ENCODE assay signal across 9 cellular contexts in the genomic region with DNA sequence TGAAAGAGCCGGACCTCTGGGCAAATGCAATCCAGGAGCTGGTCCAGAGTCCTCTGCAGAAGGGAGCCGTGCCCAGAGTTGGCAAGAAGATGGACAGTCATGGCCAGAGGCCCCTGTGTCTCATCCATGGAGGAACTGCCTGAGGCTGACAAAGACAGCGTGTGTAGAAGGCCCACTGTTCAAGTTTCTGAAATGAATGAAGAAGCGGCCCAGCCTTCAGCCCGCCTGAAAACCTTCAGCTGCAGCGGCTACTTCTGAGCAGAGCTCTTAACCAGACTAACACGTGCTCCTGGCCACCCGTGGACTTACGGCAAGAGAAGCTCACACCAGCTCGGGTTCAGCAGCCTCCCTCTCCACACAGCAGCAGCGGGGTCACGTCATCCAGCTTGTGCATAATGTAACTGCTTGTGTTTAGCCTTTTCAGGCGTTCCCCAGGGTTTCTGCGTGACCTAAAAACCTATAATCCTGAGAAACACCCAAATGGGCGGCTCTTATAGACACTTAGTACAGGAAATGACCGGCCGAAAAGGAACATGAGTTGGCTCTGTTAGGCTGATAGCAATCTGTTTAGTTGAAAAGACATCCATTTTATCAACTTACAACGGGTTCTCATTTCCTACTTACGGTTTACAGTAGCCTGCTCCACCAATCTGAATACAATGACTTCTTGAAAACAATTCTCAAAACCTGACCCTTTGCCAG. TPM values are rescaled to one million over a fixed set of nuclear protein-coding genes. Genes with fewer than 3 reads are reported as not detected.
DNase-seq lines count a peak whose midpoint lies in the region; ATAC-seq and TF ChIP-seq lines count a peak whose summit lies in the region.
"Had no signal": no experiment of that assay in that cellular context is flagged by ENCODE, and none has a peak within 500 bp of the region (broad histone marks: within the 10 kb centered on the region; RNA-seq: fewer than 3 reads in every experiment).

A gene with protein sequence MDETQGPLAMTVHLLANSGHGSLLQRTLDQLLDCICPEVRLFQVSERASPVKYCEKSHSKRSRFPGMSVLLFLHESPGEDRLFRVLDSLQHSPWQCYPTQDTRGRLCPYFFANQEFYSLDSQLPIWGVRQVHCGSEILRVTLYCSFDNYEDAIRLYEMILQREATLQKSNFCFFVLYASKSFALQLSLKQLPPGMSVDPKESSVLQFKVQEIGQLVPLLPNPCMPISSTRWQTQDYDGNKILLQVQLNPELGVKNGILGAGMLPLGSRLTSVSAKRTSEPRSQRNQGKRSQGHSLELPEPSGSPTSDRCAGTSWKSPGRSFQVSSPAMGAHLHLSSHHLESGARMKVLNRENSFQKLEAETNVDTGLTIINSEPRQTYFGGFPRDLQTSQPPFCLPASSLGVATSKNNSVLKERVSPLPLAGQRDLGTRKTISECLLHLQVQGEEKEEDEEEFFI (minus strand): TSS at position 467 of the 702 bp plus-strand sequence. CDS start 339 bp downstream, at position 128.

- no peak within 1 kb of the TSS for H2AFZ ChIP-seq in H9 (ENCODE audit: low read length)

- H3K27me3 ChIP-seq in H9 (ENCODE audit: insufficient read depth, low read length), result no peaks in the 10 kb centered on the region

- DNase-seq in DMS79 treated with DMSO at 0.1 percent for 48 hours (lab: John Stamatoyannopoulos, UW), result peak; percentile 4
- no peak for DNase-seq in DMS79 (lab: John Stamatoyannopoulos, UW)
- peak; percentile 9 for DNase-seq in T-helper 22 cell (ENCODE audit: low read depth)
- DNase-seq in dermis blood vessel endothelial cell, result peak; percentile 99
- DNase-seq in mesothelial cell of epicardium (ENCODE audit: low spot score in 2 of 2, unreplicated experiment in 2 of 2), result no peak
- DNase-seq in stimulated activated naive CD8-positive, alpha-beta T cell treated with anti-CD3 and anti-CD28 coated beads, Interleukin-15, Interleukin-2, amounts not matched to agents 100 U/mL and 50 U/mL, for 24 hours, result peak; percentile 39
- no peak for DNase-seq in H9

- H3K27ac Mint-ChIP-seq in mesothelial cell of epicardium (peak within 1 kb of the TSS; percentile 73), H9 (peak within 1 kb of the TSS in 1 of 3 experiments; percentile 48; a peak in 1 of 7 replicates)

- H3K4me3 Mint-ChIP-seq in mesothelial cell of epicardium, result no peak within 1 kb of the TSS
- no peak within 1 kb of the TSS for H3K4me3 Mint-ChIP-seq in H9

- H3K4me1 ChIP-seq in H9 (ENCODE audit: insufficient read depth, low read length), result no peaks in the 10 kb centered on the region; the same call in 1 of the 2 replicates

- H3K23ac ChIP-seq in H9 (ENCODE audit: insufficient read length, low read depth, low read length), result no peak within 1 kb of the TSS

- H3T11ph ChIP-seq in H9 (ENCODE audit: low read length), result no peak within 1 kb of the TSS

- H3K56ac ChIP-seq in H9 (ENCODE audit: insufficient read length, low read depth, low read length), result no peak within 1 kb of the TSS

- no peaks in the 10 kb centered on the region for H3K9me3 ChIP-seq in H9 (ENCODE audit: control insufficient read depth, low read depth, low read length)

- no peak within 1 kb of the TSS for H2AK5ac ChIP-seq in H9 (ENCODE audit: insufficient read length, low read length)

- H3K4me1 Mint-ChIP-seq in mesothelial cell of epicardium, result peaks cover 3% of the 10 kb centered on the region
- H3K4me1 Mint-ChIP-seq in H9, result peaks cover 5 to 6% of the 10 kb centered on the region in 2 experiments; a peak in 3 of 4 replicates

- H3K23me2 ChIP-seq in H9 (ENCODE audit: insufficient read length, low read depth, low read length, poor library complexity, severe bottlenecking), result no peaks in the 10 kb centered on the region

- no peak within 1 kb of the TSS for H2BK5ac ChIP-seq in H9 (ENCODE audit: insufficient read length, low read length)

- no peak within 1 kb of the TSS for H4K8ac ChIP-seq in H9 (replicated peaks; ENCODE audit: insufficient read length, low read depth, low read length)

- H2BK12ac ChIP-seq in H9 (ENCODE audit: insufficient read length, low read depth, low read length), result no peak within 1 kb of the TSS

- no peak within 1 kb of the TSS for H2BK120ac ChIP-seq in H9 (ENCODE audit: low read depth, low read length, poor library complexity, severe bottlenecking)

- no peak within 1 kb of the TSS for H3K18ac ChIP-seq in H9 (ENCODE audit: insufficient read length, low read depth, low read length)

- no peaks in the 10 kb centered on the region for H3K36me3 Mint-ChIP-seq in mesothelial cell of epicardium
- H3K36me3 Mint-ChIP-seq in H9 (ENCODE audit: insufficient read depth in 1 of 3, low read depth in 3 of 3), result peaks cover 0 to 15% (median 13%) of the 10 kb centered on the region in 3 experiments; a peak in 5 of 7 replicates

- H4K5ac ChIP-seq in H9 (ENCODE audit: insufficient read length, low read depth, low read length), result no peak within 1 kb of the TSS

- no CpG with 5 or more reads among the region's 19 CpGs for WGBS in H9 (ENCODE audit: extremely low coverage, insufficient read length, low lambda C conversion rate)

- no peak within 1 kb of the TSS for H3K14ac ChIP-seq in H9 (ENCODE audit: insufficient read depth, low read length)

- H3K9ac ChIP-seq in H9 (ENCODE audit: extremely low read depth, insufficient read length, low read length), result no peak within 1 kb of the TSS

- no peaks in the 10 kb centered on the region for H3K79me1 ChIP-seq in H9 (ENCODE audit: insufficient read depth, low read depth, low read length, poor library complexity, severe bottlenecking)

- no peak within 1 kb of the TSS for H3K27ac ChIP-seq in H9 (ENCODE audit: insufficient read length, low read depth, low read length)

- no peak within 1 kb of the TSS for H4K91ac ChIP-seq in H9 (ENCODE audit: insufficient read length, low read depth, low read length)

- TF ChIP-seq CTCF in mesothelial cell of epicardium (IDR thresholded peaks at IDR 0.05; ENCODE audit: unreplicated experiment) (no peak), H9 (conservative IDR thresholded peaks at IDR 0.05) (no peak)

- H2BK20ac ChIP-seq in H9 (ENCODE audit: low read depth, low read length, poor library complexity, severe bottlenecking), result no peak within 1 kb of the TSS

- no peaks in the 10 kb centered on the region for H4K20me1 ChIP-seq in H9 (ENCODE audit: control insufficient read depth, insufficient read depth, insufficient read length)

- peak; percentile 80 for ATAC-seq in stimulated activated naive CD8-positive, alpha-beta T cell treated with anti-CD3 and anti-CD28 coated beads, Interleukin-15, Interleukin-2, amounts not matched to agents 100 U/mL and 50 U/mL, for 24 hours
- ATAC-seq in HG02588 (IDR thresholded peaks at IDR 0.05; ENCODE audit: unreplicated experiment), result no peak

- no peaks in the 10 kb centered on the region for H3K27me3 Mint-ChIP-seq in mesothelial cell of epicardium (ENCODE audit: low read depth)
- H3K27me3 Mint-ChIP-seq in H9 (ENCODE audit: low read depth), result no peaks in the 10 kb centered on the region

- no peak within 1 kb of the TSS for H3K4ac ChIP-seq in H9 (ENCODE audit: low read depth, low read length)

- no peaks in the 10 kb centered on the region for H3K79me2 ChIP-seq in H9 (ENCODE audit: insufficient read depth, low read length)

- no peak within 1 kb of the TSS for H2BK15ac ChIP-seq in H9 (ENCODE audit: low read depth, low read length)

- H3K9me3 Mint-ChIP-seq in mesothelial cell of epicardium, result peaks cover 13% of the 10 kb centered on the region
- H3K9me3 Mint-ChIP-seq in H9, result peaks cover 9 to 12% of the 10 kb centered on the region in 2 experiments

- H3K4me2 ChIP-seq in H9 (ENCODE audit: insufficient read depth, insufficient read length, low read length), result no peak within 1 kb of the TSS

RNA-seq across cellular contexts. Expression of the gene that starts here (rescaled TPM):
- total RNA-seq in dermis blood vessel endothelial cell (139 and 228 TPM in 2 replicates), mesothelial cell of epicardium (0.09 TPM in 1 of 3 replicates, not detected in the others), H9 (2021) (0.83 and 0.94 TPM in 2 replicates)
- total RNA-seq: SK-MEL-5 had no signal

Comparison
In these comparisons a context has a peak if more than half of its experiments do, and no peak if none do; other contexts are left out.
1. RNA of the gene that starts here (total RNA-seq): 139 to 228 TPM in dermis blood vessel endothelial cell; 0.83 to 0.94 TPM in H9 and 0.09 TPM in mesothelial cell of epicardium; every median in the first group is over 10 times any median in the second.
2. DNase-seq: peak in DMS79 treated with DMSO at 0.1 percent for 48 hours (single experiment), T-helper 22 cell (single experiment), dermis blood vessel endothelial cell (single experiment) and stimulated activated naive CD8-positive, alpha-beta T cell treated with anti-CD3 and anti-CD28 coated beads, Interleukin-15, Interleukin-2, amounts not matched to agents 100 U/mL and 50 U/mL, for 24 hours (single experiment); none in DMS79 (single experiment), mesothelial cell of epicardium (0 of 2) and H9 (single experiment).